8 cellular contexts compared by ENCODE assay signal in the genomic region with DNA sequence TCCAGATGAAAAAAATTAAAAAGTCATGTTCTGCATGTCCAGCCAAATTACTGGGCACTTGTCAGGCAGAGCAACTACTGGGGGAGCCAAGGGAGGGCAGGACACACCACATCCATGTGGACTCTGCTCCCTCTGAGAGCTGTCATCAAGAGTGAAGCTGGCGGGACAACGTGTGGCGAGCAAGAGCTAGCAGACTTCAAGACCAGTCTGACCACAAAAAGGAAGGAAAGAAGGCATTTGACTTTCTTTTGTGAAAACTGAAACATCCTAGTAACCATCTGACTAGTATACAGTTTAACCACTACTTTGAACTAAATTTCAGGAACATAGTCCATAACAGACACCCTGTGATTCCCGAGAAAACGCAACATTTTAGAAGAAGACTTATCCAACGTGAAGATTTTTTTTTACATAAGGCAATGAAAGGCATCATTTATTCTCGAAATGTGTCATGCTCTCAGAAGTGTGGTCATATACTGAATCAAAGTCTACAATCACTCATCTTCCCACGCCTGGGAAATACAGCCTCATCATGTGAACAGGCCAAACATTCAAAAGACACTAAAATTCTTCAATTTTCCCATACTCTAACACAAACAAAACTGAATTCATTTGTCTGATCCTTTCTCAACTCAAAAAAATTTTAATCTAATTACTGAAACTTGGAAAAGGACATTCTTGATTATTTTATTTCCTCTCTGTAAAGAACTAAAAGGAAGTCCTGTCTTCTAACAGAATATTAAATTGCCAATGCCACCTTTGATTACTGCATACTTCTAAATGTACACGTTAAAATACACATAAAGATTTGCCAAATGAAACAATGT. TPM values are rescaled to one million over a fixed set of nuclear protein-coding genes. Genes with fewer than 3 reads are reported as not detected.
A peak's percentile ranks its signal among the peaks of the same experiment; 100 is the strongest.
DNase-seq lines count a peak whose midpoint lies in the region; ATAC-seq, FAIRE-seq and TF ChIP-seq lines count a peak whose summit lies in the region.

No MANE protein-coding gene starts in this region.

- DNase-seq in activated CD4-positive, CD25-positive, alpha-beta regulatory T cell treated with anti-CD3 and anti-CD28 coated beads, Interleukin-2, amount 50 U/mL, for 72 hours, result no peak
- no peak for DNase-seq in PC-3
- no peak for DNase-seq in esophagus squamous epithelium (lab: John Stamatoyannopoulos, UW)
- peak; percentile 73 for DNase-seq in small intestine
- DNase-seq in D721Med (ENCODE audit: insufficient read length, low spot score), result no peak
- no peak for DNase-seq in neural progenitor cell (ENCODE audit: low spot score)

- H3K4me3 ChIP-seq in PC-3 (ENCODE audit: low read length), result no peak overlapping the region
- no peak overlapping the region for H3K4me3 ChIP-seq in esophagus squamous epithelium
- no peak overlapping the region for H3K4me3 ChIP-seq in small intestine (ENCODE audit: low read depth in 1 of 2, low read length in 2 of 2)
- no peak overlapping the region for H3K4me3 ChIP-seq in neural progenitor cell

- no peaks in the 10 kb centered on the region for H3K36me3 ChIP-seq in PC-3 (ENCODE audit: low read depth, low read length)
- H3K36me3 ChIP-seq in esophagus squamous epithelium, result no peaks in the 10 kb centered on the region
- H3K36me3 ChIP-seq in small intestine (ENCODE audit: control insufficient read depth in 2 of 2, insufficient read depth in 2 of 2, low read length in 2 of 2), result no peaks in the 10 kb centered on the region
- H3K36me3 ChIP-seq in neural progenitor cell, result no peaks in the 10 kb centered on the region

- no peaks in the 10 kb centered on the region for H3K27me3 ChIP-seq in PC-3 (ENCODE audit: low read length)
- H3K27me3 ChIP-seq in esophagus squamous epithelium, result no peaks in the 10 kb centered on the region
- no peaks in the 10 kb centered on the region for H3K27me3 ChIP-seq in small intestine (ENCODE audit: control insufficient read depth in 2 of 2, insufficient read depth in 2 of 2, low read length in 2 of 2)
- no peaks in the 10 kb centered on the region for H3K27me3 ChIP-seq in neural progenitor cell

- H4K20me1 ChIP-seq in PC-3 (ENCODE audit: low read length) (peaks cover 9% of the 10 kb centered on the region; the same call in 1 of the 2 replicates), neural progenitor cell (ENCODE audit: low read depth) (no peaks in the 10 kb centered on the region)

- H3K79me2 ChIP-seq in PC-3 (ENCODE audit: low read length) (peaks cover 92% of the 10 kb centered on the region), neural progenitor cell (ENCODE audit: low read depth) (peaks cover 19% of the 10 kb centered on the region)

- 50 to 54% methylated on average over 9 of the region's 9 CpGs for WGBS in esophagus squamous epithelium, 2 donors
- WGBS in small intestine, 3 donors, result 36 to 60% (median 44%) methylated on average over 9 of the region's 9 CpGs

- peaks cover 2% of the 10 kb centered on the region for H3K9me3 Mint-ChIP-seq in neural progenitor cell

- H3K9me3 ChIP-seq in PC-3 (ENCODE audit: low read length) (no peaks in the 10 kb centered on the region), esophagus squamous epithelium (no peaks in the 10 kb centered on the region), small intestine (ENCODE audit: control insufficient read depth, low read depth) (no peaks in the 10 kb centered on the region), neural progenitor cell (ENCODE audit: low read depth) (no peaks in the 10 kb centered on the region)

- TF ChIP-seq POLR2A in esophagus squamous epithelium (IDR thresholded peaks at IDR 0.05), result no peak

- H3K9ac ChIP-seq in PC-3 (ENCODE audit: low read length) (0 out of 2 replicates have a peak overlapping the region, but pooled peaks have one; percentile 3), neural progenitor cell (no peak overlapping the region)

- TF ChIP-seq CTCF in PC-3 (conservative IDR thresholded peaks at IDR 0.05; ENCODE audit: low read depth, low read length) (no peak), esophagus squamous epithelium (IDR thresholded peaks at IDR 0.05) (no peak), D721Med (IDR thresholded peaks at IDR 0.05; ENCODE audit: insufficient read depth, missing control alignments) (no peak), neural progenitor cell (IDR thresholded peaks at IDR 0.05) (no peak)

- H3K27ac ChIP-seq in PC-3 (ENCODE audit: low read length) (peak overlapping the region; percentile 41), esophagus squamous epithelium (peak overlapping the region in 3 of 4 donors; percentile 24 to 77 (median 44)), small intestine (ENCODE audit: low read depth in 1 of 2, low read length in 1 of 2) (peak overlapping the region in 1 of 2 donors; percentile 78), neural progenitor cell (no peak overlapping the region)

- H3K4me1 ChIP-seq in PC-3 (ENCODE audit: insufficient read depth, low read length) (peaks cover 13% of the 10 kb centered on the region), esophagus squamous epithelium (peaks cover 0 to 98% (median 42%) of the 10 kb centered on the region in 3 donors), small intestine (ENCODE audit: control insufficient read depth in 2 of 2, insufficient read depth in 1 of 2, low read depth in 1 of 2, low read length in 1 of 2) (peaks cover 12 to 15% of the 10 kb centered on the region in 2 donors), neural progenitor cell (peaks cover 21% of the 10 kb centered on the region)

- no peaks in the 10 kb centered on the region for H3K27me3 Mint-ChIP-seq in neural progenitor cell (ENCODE audit: insufficient read depth, low read depth)

- intact Hi-C loops in PC-3 (cut with micrococcal nuclease) (no loop called here), esophagus squamous epithelium (cut with DNase I) (no loop called here)

- no TSS peak for BruUV-seq in PC-3 (replicated peaks; lab: Mats Ljungman, UMichigan)

- no peaks in the 10 kb centered on the region for H3K36me3 Mint-ChIP-seq in neural progenitor cell

- POLR2A ChIA-PET in PC-3 (lab: Charles Lee; ENCODE audit: unreplicated experiment), result no interaction called here

- no peak overlapping the region for H3K4me3 Mint-ChIP-seq in neural progenitor cell

- H3K4me1 Mint-ChIP-seq in neural progenitor cell, result peaks cover 26% of the 10 kb centered on the region

- no peaks in the 10 kb centered on the region for H3F3A ChIP-seq in PC-3 (ENCODE audit: low read length, unreplicated experiment)
- no peaks in the 10 kb centered on the region for H3F3A ChIP-seq in neural progenitor cell (ENCODE audit: low read depth)

- no peak overlapping the region for H3K27ac Mint-ChIP-seq in neural progenitor cell

- CTCF ChIA-PET in PC-3 (lab: Charles Lee), result no interaction called here

- FAIRE-seq in small intestine (lab: Jason Lieb, UNC) (no peak), D721Med (lab: Jason Lieb, UNC) (no peak)

- ATAC-seq in activated CD4-positive, CD25-positive, alpha-beta regulatory T cell treated with anti-CD3 and anti-CD28 coated beads, Interleukin-2, amount 50 U/mL, for 24 hours, result peak; percentile 92
- ATAC-seq in HG02763 (IDR thresholded peaks at IDR 0.05; ENCODE audit: unreplicated experiment) (peak; percentile 69), PC-3 (no peak)

- H3K4me2 ChIP-seq in PC-3 (ENCODE audit: low read length), result no peak overlapping the region
- H3K4me2 ChIP-seq in neural progenitor cell, result no peak overlapping the region

- no peaks in the 10 kb centered on the region for H3K9me2 ChIP-seq in PC-3 (replicated peaks; ENCODE audit: low read length)

- no peak overlapping the region for H2AFZ ChIP-seq in PC-3 (ENCODE audit: low read length)
- H2AFZ ChIP-seq in neural progenitor cell (replicated peaks), result no peak overlapping the region

RNA-seq across cellular contexts. Expression of a gene that starts 15.5 kb away (rescaled TPM):
- 23.1 and 34.4 TPM in 2 replicates for total RNA-seq in PC-3 (2014; rRNA removed)
- 10 to 100 TPM; 11.5 to 27.7 (median 12.7) TPM for total RNA-seq in esophagus squamous epithelium
- 10 to 100 TPM; 21.3 to 24.6 (median 24.2) TPM for polyA plus RNA-seq in small intestine
- 10.9 and 16.5 TPM in 2 replicates for total RNA-seq in neural progenitor cell (ENCODE audit: low replicate concordance)
